8 cellular contexts compared by ENCODE assay signal in the genomic region with DNA sequence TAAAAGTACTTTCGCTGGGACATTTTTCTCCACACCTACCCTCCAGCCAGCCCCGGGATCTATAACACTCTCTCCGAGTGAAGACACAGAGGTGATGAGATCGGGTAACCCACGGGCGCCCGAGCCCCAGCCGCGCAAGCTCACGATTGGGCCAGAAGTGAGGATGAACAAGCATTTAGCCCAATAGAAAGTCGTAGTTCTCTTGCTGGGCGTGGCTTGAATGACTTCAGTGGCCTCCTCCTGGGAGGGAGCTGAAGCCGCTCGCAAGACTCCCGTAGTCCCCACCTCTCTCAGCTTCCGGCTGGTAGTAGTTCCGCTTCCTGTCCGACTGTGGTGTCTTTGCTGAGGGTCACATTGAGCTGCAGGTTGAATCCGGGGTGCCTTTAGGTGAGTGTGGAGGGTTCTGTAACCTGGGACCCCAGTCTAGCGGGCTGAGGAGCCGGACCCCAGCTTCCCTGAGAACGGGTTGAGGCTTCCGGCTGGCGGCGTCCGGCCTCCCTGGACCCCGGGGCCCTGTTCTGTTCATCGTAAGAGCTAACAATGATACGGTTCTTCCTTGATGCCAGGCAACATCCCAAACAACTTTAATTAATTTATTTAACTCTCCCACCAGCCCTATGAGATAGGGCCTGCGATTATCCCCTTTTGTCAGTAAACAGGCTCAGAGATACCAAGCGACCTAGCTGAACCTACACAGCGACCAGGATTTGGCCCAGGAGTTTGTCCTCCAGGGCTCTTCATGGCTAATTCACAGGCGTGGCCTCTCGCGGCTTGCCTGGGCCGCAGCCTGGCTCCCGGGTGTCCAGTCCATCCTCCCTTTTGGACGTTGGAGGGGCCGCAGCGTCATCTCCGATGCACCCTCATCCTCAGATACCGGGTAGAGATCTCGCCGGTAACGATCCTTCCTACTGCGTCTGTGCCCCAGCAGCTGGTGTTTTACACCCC. TPM values are rescaled to one million over a fixed set of nuclear protein-coding genes. Genes with fewer than 3 reads are reported as not detected.
DNase-seq lines count a peak whose midpoint lies in the region; ATAC-seq and TF ChIP-seq lines count a peak whose summit lies in the region.

A gene with protein sequence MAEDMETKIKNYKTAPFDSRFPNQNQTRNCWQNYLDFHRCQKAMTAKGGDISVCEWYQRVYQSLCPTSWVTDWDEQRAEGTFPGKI (plus strand): TSS at position 307 of the 945 bp plus-strand sequence. CDS start 2,921 bp downstream, outside the sequence.

- intact Hi-C loops in testis (cut with DNase I; ENCODE audit: low total_unique reads), result loop anchor here (10.0 kb wide), 1 partner anchor 103 kb away; a partner anchor contains a TSS

- H3K4me1 ChIP-seq in testis, result peaks cover 8% of the 10 kb centered on the region

- no peaks in the 10 kb centered on the region for H3K9me3 Mint-ChIP-seq in activated naive CD4-positive, alpha-beta T cell treated with anti-CD3 and anti-CD28 coated beads, Interleukin-2, amount 50 U/mL, for 72 hours

- no peaks in the 10 kb centered on the region for H3K9me3 ChIP-seq in testis

- no peak for TF ChIP-seq CTCF in omental fat pad (IDR thresholded peaks at IDR 0.05)
- no peak for TF ChIP-seq CTCF in testis (IDR thresholded peaks at IDR 0.05)

- peaks cover 10 to 11% of the 10 kb centered on the region in 2 donors for H3K36me3 Mint-ChIP-seq in activated naive CD4-positive, alpha-beta T cell treated with anti-CD3 and anti-CD28 coated beads, Interleukin-2, amount 50 U/mL, for 72 hours

- peak within 1 kb of the TSS; percentile 94 to 99 for H3K27ac Mint-ChIP-seq in activated naive CD4-positive, alpha-beta T cell treated with anti-CD3 and anti-CD28 coated beads, Interleukin-2, amount 50 U/mL, for 72 hours

- no peak for TF ChIP-seq POLR2A in testis (IDR thresholded peaks at IDR 0.05)

- ATAC-seq in HG02610 (IDR thresholded peaks at IDR 0.05; ENCODE audit: unreplicated experiment) (peak; percentile 62), omental fat pad (ENCODE audit: low FRiP score) (peak; percentile 78)
- peak; percentile 72 to 75 for ATAC-seq in activated naive CD4-positive, alpha-beta T cell treated with anti-CD3 and anti-CD28 coated beads, Interleukin-2, amount 50 U/mL, for 72 hours

- 0 to 1% methylated on average over 38 to 46 of the region's 46 CpGs for WGBS in testis, 2 donors

- no peaks in the 10 kb centered on the region for H3K36me3 ChIP-seq in testis (ENCODE audit: low read depth, missing control alignments)

- H3K27ac ChIP-seq in testis, result peak within 1 kb of the TSS; percentile 65 to 69

- H3K27me3 ChIP-seq in testis, result no peaks in the 10 kb centered on the region

- peak within 1 kb of the TSS; percentile 78 to 96 for H3K4me3 ChIP-seq in testis

- DNase-seq in GM04504 (ENCODE audit: low read depth) (peak; percentile 93), NCI-H1092 treated with DMSO at 0.1 percent for 48 hours (lab: John Stamatoyannopoulos, UW) (peak; percentile 92), SKM-1 (lab: John Stamatoyannopoulos, UW; ENCODE audit: unreplicated experiment) (peak; percentile 93), glomerular endothelial cell (ENCODE audit: extremely low read depth, low read depth, low spot score) (peak; percentile 75), omental fat pad (ENCODE audit: low spot score) (peak; percentile 65), testis (peak; percentile 98)
- peak; percentile 89 to 94 for DNase-seq in activated naive CD4-positive, alpha-beta T cell treated with anti-CD3 and anti-CD28 coated beads, Interleukin-2, amount 50 U/mL, for 72 hours (ENCODE audit: low spot score in 2 of 2)

RNA-seq across cellular contexts. Expression of the gene that starts here (rescaled TPM):
- 100 to 1,000 TPM; 445 to 472 TPM for total RNA-seq in activated naive CD4-positive, alpha-beta T cell treated with anti-CD3 and anti-CD28 coated beads, Interleukin-2, amount 50 U/mL, for 72 hours
- total RNA-seq in glomerular endothelial cell, result 418 and 559 TPM in 2 replicates
- 100 to 1,000 TPM; 391 to 611 (median 538) TPM for total RNA-seq in omental fat pad
- total RNA-seq in testis, result 100 to 1,000 TPM; 198 to 262 TPM
- 322 TPM for polyA plus RNA-seq in testis (ENCODE audit: insufficient read depth, low read depth, low replicate concordance)

Comparison
In these comparisons a context has a peak if more than half of its experiments do, and no peak if none do; other contexts are left out.
1. Peak in every context shown above with its lines: DNase-seq, ATAC-seq, H3K4me3 ChIP-seq and H3K27ac ChIP-seq.